ENCODE assay signal across 8 cellular contexts in the genomic region with DNA sequence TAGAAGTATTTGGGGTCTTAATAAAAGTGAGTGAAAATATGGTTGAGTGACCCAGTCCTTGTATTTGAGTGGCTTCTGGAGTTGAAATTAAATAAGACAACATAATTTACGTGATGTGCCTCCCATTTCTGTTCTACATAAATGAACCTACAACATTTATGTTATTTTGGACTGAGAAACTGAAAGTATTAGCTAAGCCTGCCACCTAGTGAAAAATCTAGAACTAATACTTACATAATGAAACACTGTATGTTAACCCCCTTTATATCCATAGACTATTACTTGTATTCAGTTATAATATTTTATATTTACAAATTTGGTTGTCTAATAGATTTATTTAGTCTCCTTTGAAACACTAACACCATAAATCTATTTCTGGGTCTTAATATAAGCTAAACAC.
DNase-seq lines count a peak whose midpoint lies in the region; ATAC-seq, FAIRE-seq and TF ChIP-seq lines count a peak whose summit lies in the region.

No MANE protein-coding gene starts in this region.

- ATAC-seq in GM21526 (IDR thresholded peaks at IDR 0.05; ENCODE audit: low FRiP score, unreplicated experiment) (no peak), HG03354 (IDR thresholded peaks at IDR 0.05; ENCODE audit: poor library complexity, severe bottlenecking, unreplicated experiment) (no peak), GM21367 (IDR thresholded peaks at IDR 0.05; ENCODE audit: unreplicated experiment) (no peak)

- H3K9ac ChIP-seq in OCI-LY1 (ENCODE audit: low read length), result no peak overlapping the region

- H2AFZ ChIP-seq in OCI-LY1 (ENCODE audit: low read length), result no peak overlapping the region

- peaks cover 1% of the 10 kb centered on the region; the same call in 1 of the 2 replicates for H3K27me3 Mint-ChIP-seq in HFFc6 (ENCODE audit: insufficient read depth)

- H3K36me3 Mint-ChIP-seq in HFFc6 (ENCODE audit: low read depth), result no peaks in the 10 kb centered on the region

- no peak overlapping the region for H3K27ac Mint-ChIP-seq in HFFc6

- no peaks in the 10 kb centered on the region for H3K79me2 ChIP-seq in OCI-LY1 (ENCODE audit: insufficient read depth, low read length)

- no peak overlapping the region for H3K4me2 ChIP-seq in OCI-LY1 (ENCODE audit: low read length)

- H3K4me1 ChIP-seq in OCI-LY1 (ENCODE audit: insufficient read depth, low read length, severe bottlenecking), result no peaks in the 10 kb centered on the region

- no peaks in the 10 kb centered on the region for H4K20me1 ChIP-seq in OCI-LY1 (ENCODE audit: insufficient read depth, low read length)

- H3K4me3 ChIP-seq in OCI-LY1 (ENCODE audit: low read depth, low read length, poor library complexity, severe bottlenecking) (no peak overlapping the region), foreskin fibroblast (ENCODE audit: low read depth in 1 of 2, low read length in 2 of 2) (no peak overlapping the region)

- H3K9me3 Mint-ChIP-seq in HFFc6, result no peaks in the 10 kb centered on the region

- H3K4me1 Mint-ChIP-seq in HFFc6 (ENCODE audit: low read depth), result no peaks in the 10 kb centered on the region

- no peaks in the 10 kb centered on the region for H3K36me3 ChIP-seq in OCI-LY1 (ENCODE audit: insufficient read depth, low read length)

- H3K4me3 Mint-ChIP-seq in HFFc6, result no peak overlapping the region

- TF ChIP-seq CTCF in D721Med (IDR thresholded peaks at IDR 0.05; ENCODE audit: insufficient read depth, missing control alignments), result peak; percentile 56
- TF ChIP-seq CTCF in HFFc6 (IDR thresholded peaks at IDR 0.05), result peak; percentile 76
- TF ChIP-seq CTCF in OCI-LY1 (IDR thresholded peaks at IDR 0.05; ENCODE audit: low read length), result 0 out of 2 replicates have a peak, but pooled peaks have one; percentile 28
- no peak for TF ChIP-seq CTCF in foreskin fibroblast (IDR thresholded peaks at IDR 0.05; ENCODE audit: low read depth, low read length)

- peak; percentile 38 for FAIRE-seq in D721Med (lab: Jason Lieb, UNC)

- no peaks in the 10 kb centered on the region for H3K27me3 ChIP-seq in OCI-LY1 (ENCODE audit: insufficient read depth, low read length)

- H3K27ac ChIP-seq in OCI-LY1 (ENCODE audit: low read depth, low read length, poor library complexity, severe bottlenecking), result no peak overlapping the region

- no peaks in the 10 kb centered on the region for H3F3A ChIP-seq in OCI-LY1 (ENCODE audit: insufficient read depth, low read length)

- DNase-seq in D721Med (ENCODE audit: insufficient read length, low spot score), result no peak
- peak; percentile 43 for DNase-seq in HFFc6
- peak; percentile 9 to 43 for DNase-seq in foreskin fibroblast
- no peak for DNase-seq in stimulated activated naive CD4-positive, alpha-beta T cell (lab: John Stamatoyannopoulos, UW)

- no peaks in the 10 kb centered on the region for H3K9me2 ChIP-seq in OCI-LY1 (ENCODE audit: low read depth, low read length)

- no peaks in the 10 kb centered on the region for H3K9me3 ChIP-seq in OCI-LY1 (ENCODE audit: low read length)

Comparison
In these comparisons a context has a peak if more than half of its experiments do, and no peak if none do; other contexts are left out.
1. DNase-seq: peak in HFFc6 (single experiment) and foreskin fibroblast (2 of 2); none in D721Med (single experiment) and stimulated activated naive CD4-positive, alpha-beta T cell (0 of 6).